8 cellular contexts compared by ENCODE assay signal in genomic region chr9:41273549-41274267, GRCh38.
DNase-seq lines count a peak whose midpoint lies in the region; ATAC-seq, FAIRE-seq and TF ChIP-seq lines count a peak whose summit lies in the region.
"Not testable (repeated sequence)": the region's sequence is repeated elsewhere in the genome, so short reads cannot be mapped to it uniquely, and the experiment has no call there.

No MANE protein-coding gene starts in this region.

- not testable (repeated sequence) for H4K20me1 ChIP-seq in H9 (ENCODE audit: control insufficient read depth, insufficient read depth, insufficient read length)

- not testable (repeated sequence) for H2AK5ac ChIP-seq in H9 (ENCODE audit: insufficient read length, low read length)

- H3K4me1 Mint-ChIP-seq in H9: not testable (repeated sequence)

- not testable (repeated sequence) for H3K27ac Mint-ChIP-seq in H9

- not testable (repeated sequence) for H3K9me3 ChIP-seq in H9 (ENCODE audit: control insufficient read depth, low read depth, low read length); HUES64 (ENCODE audit: insufficient read depth, low read depth, low read length); iPS-20b (ENCODE audit: insufficient read depth, low read depth, low read length); thoracic aorta

- not testable (repeated sequence) for H3K27ac ChIP-seq in H9 (ENCODE audit: insufficient read length, low read depth, low read length); HUES64 (ENCODE audit: low read depth, low read length); iPS-20b (ENCODE audit: low read length); thoracic aorta

- H3K4ac ChIP-seq in H9 (ENCODE audit: low read depth, low read length): not testable (repeated sequence)

- ATAC-seq in thoracic aorta (ENCODE audit: insufficient number of reproducible peaks, low FRiP score, low read depth): not testable (repeated sequence)

- H4K8ac ChIP-seq in H9 (replicated peaks; ENCODE audit: insufficient read length, low read depth, low read length): not testable (repeated sequence)

- H3K36me3 ChIP-seq in HUES64 (ENCODE audit: insufficient read depth, low read length); iPS-20b (ENCODE audit: insufficient read depth, low read depth, low read length); thoracic aorta: not testable (repeated sequence)

- not testable (repeated sequence) for H3K79me1 ChIP-seq in H9 (ENCODE audit: insufficient read depth, low read depth, low read length, poor library complexity, severe bottlenecking)

- not testable (repeated sequence) for H2BK20ac ChIP-seq in H9 (ENCODE audit: low read depth, low read length, poor library complexity, severe bottlenecking)

- H4K5ac ChIP-seq in H9 (ENCODE audit: insufficient read length, low read depth, low read length): not testable (repeated sequence)

- H2BK12ac ChIP-seq in H9 (ENCODE audit: insufficient read length, low read depth, low read length): not testable (repeated sequence)

- not testable (repeated sequence) for H3T11ph ChIP-seq in H9 (ENCODE audit: low read length)

- DNase-seq in GM12892 (ENCODE audit: insufficient read length) (peak; percentile 38), H9 (peak; percentile 81), cardiac fibroblast (ENCODE audit: low read depth in 2 of 2) (peak; percentile 35 to 65), retina (peak; percentile 92)
- DNase-seq in activated CD4-positive, alpha-beta T cell treated with anti-CD3 and anti-CD28 coated beads, Interleukin-2, amount 50 U/mL, for 24 hours (ENCODE audit: low read depth in 1 of 2, low spot score in 1 of 2): peak; percentile 51 to 68
- not testable (repeated sequence) for DNase-seq in thoracic aorta (ENCODE audit: low spot score)

- not testable (repeated sequence) for H3K56ac ChIP-seq in H9 (ENCODE audit: insufficient read length, low read depth, low read length)

- not testable (repeated sequence) for H3K36me3 Mint-ChIP-seq in H9 (ENCODE audit: insufficient read depth in 1 of 3, low read depth in 3 of 3)

- not testable (repeated sequence) for H2AFZ ChIP-seq in H9 (ENCODE audit: low read length)

- not testable (repeated sequence) for TF ChIP-seq CTCF in H9 (conservative IDR thresholded peaks at IDR 0.05); cardiac fibroblast (IDR thresholded peaks at IDR 0.05; ENCODE audit: low read depth, low read length); thoracic aorta (IDR thresholded peaks at IDR 0.05)

- not testable (repeated sequence) for H3K18ac ChIP-seq in H9 (ENCODE audit: insufficient read length, low read depth, low read length)

- H3K9me3 Mint-ChIP-seq in H9: not testable (repeated sequence)

- not testable (repeated sequence) for H2BK15ac ChIP-seq in H9 (ENCODE audit: low read depth, low read length)

- H3K23ac ChIP-seq in H9 (ENCODE audit: insufficient read length, low read depth, low read length): not testable (repeated sequence)

- not testable (repeated sequence) for H3K27me3 ChIP-seq in H9 (ENCODE audit: insufficient read depth, low read length); thoracic aorta (replicated peaks; ENCODE audit: insufficient read depth)
- H3K27me3 ChIP-seq in HUES64 (ENCODE audit: insufficient read depth, low read length) (peaks cover 54% of the 10 kb centered on the region), iPS-20b (ENCODE audit: insufficient read depth, low read length) (peaks cover 47% of the 10 kb centered on the region)

- not testable (repeated sequence) for FAIRE-seq in GM12892 (lab: Jason Lieb, UNC)

- not testable (repeated sequence) for H4K91ac ChIP-seq in H9 (ENCODE audit: insufficient read length, low read depth, low read length)

- peak; percentile 27; the same call in 1 of the 2 replicates for TF ChIP-seq POLR2A in GM12892 (IDR thresholded peaks at IDR 0.05; ENCODE audit: low read depth, low read length)

- H3K4me3 ChIP-seq in HUES64 (ENCODE audit: low read length): peak overlapping the region; percentile 47
- H3K4me3 ChIP-seq in cardiac fibroblast (replicated peaks in 1 of 2; ENCODE audit: low read depth in 2 of 2, low read length in 2 of 2): peak overlapping the region; percentile 42 to 50
- H3K4me3 ChIP-seq in iPS-20b (ENCODE audit: low read length): peak overlapping the region; percentile 50; the same call in 1 of the 2 replicates
- peak overlapping the region; percentile 67 for H3K4me3 ChIP-seq in thoracic aorta

- peaks cover 30% of the 10 kb centered on the region for H3K27me3 Mint-ChIP-seq in H9 (ENCODE audit: low read depth)

- H3K9ac ChIP-seq in H9 (ENCODE audit: extremely low read depth, insufficient read length, low read length); HUES64 (ENCODE audit: low read depth, low read length); iPS-20b (ENCODE audit: low read depth, low read length): not testable (repeated sequence)

- not testable (repeated sequence) for H3K79me2 ChIP-seq in H9 (ENCODE audit: insufficient read depth, low read length)

- H3K4me3 Mint-ChIP-seq in H9: peak overlapping the region; percentile 49 to 62

- not testable (repeated sequence) for H3K23me2 ChIP-seq in H9 (ENCODE audit: insufficient read length, low read depth, low read length, poor library complexity, severe bottlenecking)

- H2BK5ac ChIP-seq in H9 (ENCODE audit: insufficient read length, low read length): not testable (repeated sequence)

- not testable (repeated sequence) for H3K4me1 ChIP-seq in H9 (ENCODE audit: insufficient read depth, low read length); HUES64 (ENCODE audit: insufficient read depth, low read length); iPS-20b (ENCODE audit: insufficient read depth, low read length); thoracic aorta (ENCODE audit: control insufficient read depth in 1 of 2, low read depth in 2 of 2)

- H2BK120ac ChIP-seq in H9 (ENCODE audit: low read depth, low read length, poor library complexity, severe bottlenecking): not testable (repeated sequence)

- not testable (repeated sequence) for H3K14ac ChIP-seq in H9 (ENCODE audit: insufficient read depth, low read length)

- WGBS in H9 (ENCODE audit: extremely low coverage, insufficient read length, low lambda C conversion rate): no CpG with 5 or more reads among the region's 59 CpGs
- WGBS in HUES64: 8% methylated on average over 51 of the region's 59 CpGs

- H3K4me2 ChIP-seq in H9 (ENCODE audit: insufficient read depth, insufficient read length, low read length): not testable (repeated sequence)
